ENCODE assay signal across 18 cellular contexts in genomic region chr2:195407782-195408181, GRCh38.
DNase-seq lines count a peak whose midpoint lies in the region; ATAC-seq, FAIRE-seq and TF ChIP-seq lines count a peak whose summit lies in the region.
"Had no signal": no experiment of that assay in that cellular context is flagged by ENCODE, and none has a peak within 500 bp of the region (broad histone marks: within the 10 kb centered on the region; RNA-seq: fewer than 3 reads in every experiment).

No MANE protein-coding gene starts in this region.

- no peak overlapping the region for H2BK15ac ChIP-seq in H1 (ENCODE audit: low read length)

- H3K4me1 ChIP-seq in H1 (replicated peaks in 1 of 4; ENCODE audit: control insufficient read depth in 3 of 4, insufficient read depth in 4 of 4, low read length in 3 of 4) = peaks cover 0 to 5% (median 4%) of the 10 kb centered on the region in 4 experiments; a peak in 2 of 7 replicates
- H3K4me1 ChIP-seq: adrenal gland, Caco-2 had no signal

- no peaks in the 10 kb centered on the region for H3K79me1 ChIP-seq in H1 (ENCODE audit: low read depth, low read length)

- intact Hi-C loops in Right ventricle myocardium superior (cut with DNase I) = no loop called here

- H4K8ac ChIP-seq in H1 (ENCODE audit: extremely low read depth, insufficient read depth, low read length) = no peak overlapping the region

- H3K36me3 ChIP-seq in H1 (ENCODE audit: control insufficient read depth in 2 of 4, insufficient read depth in 4 of 4, low read length in 3 of 4) = no peaks in the 10 kb centered on the region
- H3K36me3 ChIP-seq: adrenal gland, thoracic aorta had no signal

- 0 out of 2 replicates have a peak overlapping the region, but pooled peaks have one; percentile 15 for H2BK20ac ChIP-seq in H1 (ENCODE audit: low read length)

- no peak overlapping the region for H2AK5ac ChIP-seq in H1 (ENCODE audit: low read depth, low read length)

- no peak overlapping the region for H3K56ac ChIP-seq in H1 (replicated peaks; ENCODE audit: insufficient read length, low read depth, low read length)

- H2BK5ac ChIP-seq in H1 (ENCODE audit: low read depth, low read length) = no peak overlapping the region

- H2AFZ ChIP-seq in H1 (ENCODE audit: low read length) = no peak overlapping the region

- no peak for TF ChIP-seq POLR2A in H1 (IDR thresholded peaks at IDR 0.05; ENCODE audit: control extremely low read depth in 1 of 2, low read depth in 2 of 2, low read length in 2 of 2)

- no peak overlapping the region for H3K4me2 ChIP-seq in H1 (ENCODE audit: insufficient read depth in 1 of 2, low read depth in 2 of 2, low read length in 2 of 2)
- H3K4me2 ChIP-seq: KMS-11 had no signal

- H3K27ac ChIP-seq in H1 (ENCODE audit: low read depth, low read length) = no peak overlapping the region
- H3K27ac ChIP-seq: adrenal gland, KMS-11, thoracic aorta had no signal

- no peak for TF ChIP-seq RAD21 in H1 (IDR thresholded peaks at IDR 0.05 in 1 of 2, conservative IDR thresholded peaks at IDR 0.05 in 1 of 2; ENCODE audit: low read depth in 2 of 2, low read length in 2 of 2)

- H2BK12ac ChIP-seq in H1 (ENCODE audit: low read depth, low read length) = no peak overlapping the region

- ATAC-seq in Right ventricle myocardium superior (ENCODE audit: poor library complexity) = no peak
- ATAC-seq: activated T-cell treated with anti-CD3 and anti-CD28 coated beads, Interleukin-2, amount 50 U/mL, for 72 hours; mucosa of descending colon had no signal

- H4K91ac ChIP-seq in H1 (replicated peaks; ENCODE audit: insufficient read length, low read length) = no peak overlapping the region

- H4K5ac ChIP-seq in H1 (ENCODE audit: insufficient read length, low read depth, low read length) = no peak overlapping the region

- no peaks in the 10 kb centered on the region for H4K20me1 ChIP-seq in H1 (replicated peaks in 1 of 2; ENCODE audit: control insufficient read depth in 1 of 2, insufficient read depth in 2 of 2, low read length in 2 of 2)

- H2BK120ac ChIP-seq in H1 (replicated peaks; ENCODE audit: low read depth, low read length) = no peak overlapping the region

- no peak for TF ChIP-seq EP300 in H1 (IDR thresholded peaks at IDR 0.05; ENCODE audit: borderline replicate concordance in 1 of 2, low read depth in 2 of 2, low read length in 2 of 2)

- H3K23ac ChIP-seq in H1 (ENCODE audit: insufficient read length) = no peak overlapping the region

- CTCF ChIA-PET in H1 (lab: Charles Lee; ENCODE audit: partially characterized antibody) = no interaction called here

- no peak for TF ChIP-seq CTCF in H1 (IDR thresholded peaks at IDR 0.05; ENCODE audit: control extremely low read depth in 1 of 3, insufficient read depth in 1 of 3, low read depth in 1 of 3, low read length in 3 of 3)

- no peak overlapping the region for H3K18ac ChIP-seq in H1 (ENCODE audit: extremely low read depth, low read length)

- no peaks in the 10 kb centered on the region for H3K79me2 ChIP-seq in H1 (ENCODE audit: control insufficient read depth in 1 of 2, insufficient read depth in 2 of 2, low read length in 2 of 2)

- 89% methylated on average over 3 of the region's 3 CpGs; no CpG with 5 or more reads in 1 of the 2 experiments for WGBS in H1 (ENCODE audit: extremely low coverage in 1 of 2, insufficient coverage in 1 of 2, insufficient read length in 1 of 2, insufficient replicate concordance in 2 of 2, low coverage in 1 of 2, low lambda C conversion rate in 2 of 2, missing lambda C conversion rate in 1 of 2), 2 experiments

- H3K4me3 ChIP-seq in H1 (ENCODE audit: extremely low read depth in 1 of 4, insufficient read depth in 2 of 4, low read depth in 3 of 4, low read length in 4 of 4) = no peak overlapping the region
- H3K4me3 ChIP-seq: mucosa of descending colon, thoracic aorta had no signal

- H3K9ac ChIP-seq in H1 (replicated peaks in 1 of 4; ENCODE audit: extremely low read depth in 1 of 4, low read depth in 3 of 4, low read length in 3 of 4) = no peak overlapping the region
- H3K9ac ChIP-seq: KMS-11 had no signal

- POLR2A ChIA-PET in H1 (lab: Charles Lee; ENCODE audit: partially characterized antibody) = no interaction called here

- FAIRE-seq in H1 (lab: Jason Lieb, UNC) = no peak
- FAIRE-seq: A204.1, frontal cortex had no signal

- DNase-seq in NOMO-1 (lab: John Stamatoyannopoulos, UW; ENCODE audit: unreplicated experiment in 2 of 2) = peak; percentile 10 to 43
- no peak for DNase-seq in NOMO-1 treated with dmso at 0.1 percent for 144 hours (lab: John Stamatoyannopoulos, UW; ENCODE audit: unreplicated experiment)
- peak; percentile 8 for DNase-seq in NCI-H2171 (lab: John Stamatoyannopoulos, UW)
- DNase-seq in H1 (ENCODE audit: low read depth in 1 of 2, low spot score in 2 of 2) = no peak
- peak; percentile 51 for DNase-seq in renal cortical epithelial cell (ENCODE audit: low read depth)
- DNase-seq in HK-2 (ENCODE audit: unreplicated experiment) = no peak
- no peak for DNase-seq in foreskin melanocyte
- DNase-seq in Right ventricle myocardium superior = no peak
- DNase-seq: activated CD4-positive, alpha-beta T cell treated with anti-CD3 and anti-CD28 coated beads, Interleukin-2, amount 50 U/mL, for 1 hour; activated T-cell treated with anti-CD3 and anti-CD28 coated beads, Interleukin-2, amount 50 U/mL, for 72 hours; Caco-2; mucosa of descending colon; NCI-H2081 treated with DMSO at 0.1 percent for 48 hours had no signal

- no peak overlapping the region for H3K4ac ChIP-seq in H1 (replicated peaks; ENCODE audit: insufficient read length, low read depth, low read length)

- H3K9me3 ChIP-seq in H1 (ENCODE audit: insufficient read depth in 2 of 2, low read depth in 1 of 2, low read length in 1 of 2) = no peaks in the 10 kb centered on the region
- H3K9me3 ChIP-seq: adrenal gland, Caco-2, mucosa of descending colon, thoracic aorta had no signal

- H3K14ac ChIP-seq in H1 (ENCODE audit: insufficient read length) = no peak overlapping the region

- no peaks in the 10 kb centered on the region for H3K27me3 ChIP-seq in H1 (replicated peaks in 1 of 4; ENCODE audit: control insufficient read depth in 3 of 4, extremely low read depth in 1 of 4, insufficient read depth in 3 of 4, low read length in 3 of 4)
- H3K27me3 ChIP-seq: adrenal gland had no signal

- H3K23me2 ChIP-seq in H1 (ENCODE audit: low read depth, low read length) = no peaks in the 10 kb centered on the region

TF ChIP-seq in H1, 55 proteins besides CTCF, POLR2A, EP300 and RAD21:
- TF ChIP-seq TCF12 (IDR thresholded peaks at IDR 0.05; ENCODE audit: low read depth, low read length) (no peak), TAF7 (optimal IDR thresholded peaks at IDR 0.05; ENCODE audit: borderline replicate concordance, low read depth, low read length) (no peak), GABPA (IDR thresholded peaks at IDR 0.05; ENCODE audit: borderline replicate concordance, insufficient read depth, low read length) (no peak), RFX5 (IDR thresholded peaks at IDR 0.05; ENCODE audit: borderline replicate concordance, low read depth, low read length) (no peak), FOSL1 (IDR thresholded peaks at IDR 0.05; ENCODE audit: insufficient read depth, low read depth, low read length) (no peak), CHD2 (IDR thresholded peaks at IDR 0.05; ENCODE audit: low read length) (no peak)

Comparison
In these comparisons a context has a peak if more than half of its experiments do, and no peak if none do; other contexts are left out.
1. DNase-seq: peak in NOMO-1 (2 of 2), NCI-H2171 (single experiment) and renal cortical epithelial cell (single experiment); none in NOMO-1 treated with dmso at 0.1 percent for 144 hours (single experiment), H1 (0 of 2), HK-2 (single experiment), foreskin melanocyte (single experiment) and Right ventricle myocardium superior (single experiment).